Comparison of ENCODE assay signal across 8 cellular contexts in the genomic region with DNA sequence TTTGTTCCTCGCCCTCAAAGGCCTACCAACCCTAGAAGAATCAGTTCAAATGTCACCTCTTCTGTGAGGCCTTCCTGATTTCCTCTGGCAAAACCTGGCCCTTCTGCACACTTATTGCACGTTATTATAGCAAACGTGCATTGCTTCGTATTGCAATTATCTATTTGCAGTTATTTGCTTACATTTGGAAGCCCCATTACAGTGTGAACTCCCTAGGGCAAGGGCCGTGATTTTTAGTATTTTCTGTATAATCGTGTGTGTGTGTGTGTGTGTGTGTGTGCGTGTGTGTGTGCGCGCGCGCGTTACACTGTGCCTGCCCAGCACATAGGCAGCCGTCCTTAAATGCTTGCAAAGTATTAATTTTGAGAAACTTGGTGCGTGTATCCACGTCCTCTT. TPM values are rescaled to one million over a fixed set of nuclear protein-coding genes. Genes with fewer than 3 reads are reported as not detected.
A peak's percentile ranks its signal among the peaks of the same experiment; 100 is the strongest.
DNase-seq lines count a peak whose midpoint lies in the region; ATAC-seq and TF ChIP-seq lines count a peak whose summit lies in the region.

No MANE protein-coding gene starts in this region.

- BruUV-seq in Panc1 (replicated peaks; lab: Mats Ljungman, UMichigan) = no TSS peak

- H3K27ac ChIP-seq in Panc1 (ENCODE audit: low read length) (no peak overlapping the region), rectal smooth muscle tissue (ENCODE audit: low read depth, low read length) (no peak overlapping the region)

- ATAC-seq in Panc1 = peak; percentile 44

- in situ Hi-C loops in HAP-1 (cut with MboI; ENCODE audit: low sequenced_read_pairs) (no loop called here), Panc1 (cut with HindIII; ENCODE audit: low pct_unique_long_range_greater_than_20kb, low sequenced_read_pairs) (no loop called here)

- POLR2A ChIA-PET in Panc1 (lab: Charles Lee) = no interaction called here

- H3K27me3 ChIP-seq in HAP-1 (ENCODE audit: low read depth) = no peaks in the 10 kb centered on the region
- no peaks in the 10 kb centered on the region for H3K27me3 ChIP-seq in Panc1 (ENCODE audit: control insufficient read depth, insufficient read depth, low read length)
- H3K27me3 ChIP-seq in rectal smooth muscle tissue (ENCODE audit: control insufficient read depth, insufficient read depth, low read length) = no peaks in the 10 kb centered on the region

- no peak overlapping the region for H3K9ac ChIP-seq in rectal smooth muscle tissue (ENCODE audit: low read length)

- no peaks in the 10 kb centered on the region for H3K36me3 ChIP-seq in HAP-1 (replicated peaks)
- peaks cover 2% of the 10 kb centered on the region; the same call in 1 of the 2 replicates for H3K36me3 ChIP-seq in Panc1 (ENCODE audit: control insufficient read depth, insufficient read depth, low read length)
- no peaks in the 10 kb centered on the region for H3K36me3 ChIP-seq in rectal smooth muscle tissue (ENCODE audit: control insufficient read depth, insufficient read depth, low read length)

- DNase-seq in HAP-1 (ENCODE audit: low spot score in 2 of 2) (no peak), Panc1 (ENCODE audit: low read depth, low spot score) (no peak), fibroblast of villous mesenchyme (ENCODE audit: low read depth) (no peak), amniotic stem cell (lab: John Stamatoyannopoulos, UW) (no peak), kidney glomerular epithelial cell (lab: John Stamatoyannopoulos, UW) (no peak)
- DNase-seq in activated CD4-positive, CD25-positive, alpha-beta regulatory T cell treated with anti-CD3 and anti-CD28 coated beads, Interleukin-2, amount 50 U/mL, for 72 hours = no peak

- TF ChIP-seq CTCF in GM12875 (IDR thresholded peaks at IDR 0.05; ENCODE audit: borderline replicate concordance, insufficient read depth, low read depth, low read length) (no peak), Panc1 (IDR thresholded peaks at IDR 0.05) (no peak), fibroblast of villous mesenchyme (IDR thresholded peaks at IDR 0.05; ENCODE audit: insufficient read depth, low read depth, low read length) (no peak)

- H3K4me3 ChIP-seq in GM12875 (ENCODE audit: low read depth, low read length) = peak overlapping the region; percentile 81
- peak overlapping the region; percentile 61 for H3K4me3 ChIP-seq in HAP-1
- peak overlapping the region; percentile 61 to 77 for H3K4me3 ChIP-seq in Panc1 (ENCODE audit: low read depth in 2 of 2, low read length in 2 of 2)
- H3K4me3 ChIP-seq in fibroblast of villous mesenchyme (ENCODE audit: low read depth, low read length) = peak overlapping the region; percentile 68
- peak overlapping the region; percentile 76 for H3K4me3 ChIP-seq in rectal smooth muscle tissue (ENCODE audit: low read length)

- H3K4me1 ChIP-seq in HAP-1 (peaks cover 6% of the 10 kb centered on the region; the same call in 1 of the 2 replicates), Panc1 (ENCODE audit: control insufficient read depth, insufficient read depth, low read length) (0 out of 2 replicates have a peak, but pooled peaks cover 5% of the 10 kb centered on the region), rectal smooth muscle tissue (ENCODE audit: control insufficient read depth, insufficient read depth, low read length) (peaks cover 4% of the 10 kb centered on the region)

- CTCF ChIA-PET in Panc1 (lab: Charles Lee) = no interaction called here

- H3K9me3 ChIP-seq in HAP-1 = no peaks in the 10 kb centered on the region
- H3K9me3 ChIP-seq in Panc1 (ENCODE audit: control insufficient read depth, insufficient read depth, low read depth, low read length) = no peaks in the 10 kb centered on the region

- intact Hi-C loops in Panc1 (cut with micrococcal nuclease; ENCODE audit: unreplicated experiment) = no loop called here

RNA-seq across cellular contexts. Expression of a gene that starts 0.5 kb away (rescaled TPM):
- 13.3 TPM for total RNA-seq in Panc1 (2021; ENCODE audit: unreplicated experiment)
- 13.8 TPM for polyA plus RNA-seq in Panc1 (2012; ENCODE audit: insufficient read length)
- total RNA-seq in fibroblast of villous mesenchyme = 5.6 and 7.7 TPM in 2 replicates

RNA-seq across cellular contexts. Expression of a gene that starts 5.5 kb away (rescaled TPM):
- total RNA-seq in Panc1 (2021; ENCODE audit: unreplicated experiment) (not detected), fibroblast of villous mesenchyme (not detected in 2 replicates)
- not detected for polyA plus RNA-seq in Panc1 (2012; ENCODE audit: insufficient read length)
